Comparison of ENCODE assay signal across 10 cellular contexts in genomic region chr20:38275815-38276550, GRCh38. TPM values are rescaled to one million over a fixed set of nuclear protein-coding genes. Genes with fewer than 3 reads are reported as not detected.
DNase-seq lines count a peak whose midpoint lies in the region; ATAC-seq and TF ChIP-seq lines count a peak whose summit lies in the region.
"Had no signal": no experiment of that assay in that cellular context is flagged by ENCODE, and none has a peak within 500 bp of the region (broad histone marks: within the 10 kb centered on the region; RNA-seq: fewer than 3 reads in every experiment).

No MANE protein-coding gene starts in this region.

- no peak for TF ChIP-seq POLR2A in NB4 (IDR thresholded peaks at IDR 0.05; ENCODE audit: extremely low read depth, insufficient read length)

- no peak for ATAC-seq in GM19328 (IDR thresholded peaks at IDR 0.05; ENCODE audit: unreplicated experiment)

- DNase-seq in EH (ENCODE audit: low read depth) (peak; percentile 96), NB4 (ENCODE audit: low read depth) (peak; percentile 84), amniotic epithelial cell (ENCODE audit: low read depth) (peak; percentile 84), lung microvascular endothelial cell (ENCODE audit: low read depth in 2 of 2) (peak; percentile 72 to 93), occipital lobe (lab: John Stamatoyannopoulos, UW) (no peak), NCI-H2107 (lab: John Stamatoyannopoulos, UW) (no peak)
- DNase-seq in stimulated activated CD4-positive, alpha-beta T cell treated with anti-CD3 and anti-CD28 coated beads, Interleukin-2, amount 100 ng/mL, for 24 hours: no peak
- DNase-seq: NCI-H2227 treated with DMSO at 0.1 percent for 48 hours had no signal

- TF ChIP-seq CTCF in NB4 (IDR thresholded peaks at IDR 0.05; ENCODE audit: low read depth, low read length): no peak

- no peak overlapping the region for H3K4me3 ChIP-seq in NB4 (ENCODE audit: low read depth, low read length)
- H3K4me3 ChIP-seq: ascending aorta had no signal

RNA-seq across cellular contexts. Expression of gene KIAA1755, which starts 15.4 kb away (rescaled TPM):
- total RNA-seq in lung microvascular endothelial cell: under 0.01 TPM in 1 of 2 replicates, not detected in the other
- 0.94 TPM for total RNA-seq in occipital lobe

RNA-seq across cellular contexts. Expression of gene BPI, which starts 28.0 kb away (rescaled TPM):
- total RNA-seq in lung microvascular endothelial cell (not detected in 2 replicates), occipital lobe (not detected)
- total RNA-seq: ascending aorta had no signal

Comparison
In these comparisons a context has a peak if more than half of its experiments do, and no peak if none do; other contexts are left out.
1. DNase-seq: peak in EH (single experiment), NB4 (single experiment), amniotic epithelial cell (single experiment) and lung microvascular endothelial cell (2 of 2); none in stimulated activated CD4-positive, alpha-beta T cell treated with anti-CD3 and anti-CD28 coated beads, Interleukin-2, amount 100 ng/mL, for 24 hours (0 of 2), occipital lobe (single experiment) and NCI-H2107 (single experiment).